10 cellular contexts compared by ENCODE assay signal in genomic region chr6:137261393-137262154, GRCh38. TPM values are rescaled to one million over a fixed set of nuclear protein-coding genes. Genes with fewer than 3 reads are reported as not detected.
DNase-seq lines count a peak whose midpoint lies in the region; ATAC-seq and FAIRE-seq lines count a peak whose summit lies in the region.
"Had no signal": no experiment of that assay in that cellular context is flagged by ENCODE, and none has a peak within 500 bp of the region (broad histone marks: within the 10 kb centered on the region; RNA-seq: fewer than 3 reads in every experiment).

No MANE protein-coding gene starts in this region.

- DNase-seq in LoVo (ENCODE audit: low spot score) = peak; percentile 35
- no peak for DNase-seq in small intestine
- no peak for DNase-seq in NCI-H146 (lab: John Stamatoyannopoulos, UW)
- DNase-seq in SKM-1 (lab: John Stamatoyannopoulos, UW; ENCODE audit: unreplicated experiment) = no peak
- no peak for DNase-seq in NCI-H1930 (lab: John Stamatoyannopoulos, UW)

- FAIRE-seq in small intestine (lab: Jason Lieb, UNC) = peak; percentile 86
- FAIRE-seq: TTC549 had no signal

- H3K36me3 ChIP-seq in small intestine (ENCODE audit: control insufficient read depth in 2 of 2, insufficient read depth in 2 of 2, low read length in 2 of 2) = no peaks in the 10 kb centered on the region

- H3K27ac ChIP-seq in small intestine (ENCODE audit: low read depth in 1 of 2, low read length in 1 of 2) = peak overlapping the region in 1 of 2 donors; percentile 59

- 58 to 71% (median 67%) methylated on average over 3 of the region's 3 CpGs for WGBS in small intestine, 3 donors

- H3K27me3 ChIP-seq in small intestine (ENCODE audit: control insufficient read depth in 2 of 2, insufficient read depth in 2 of 2, low read length in 2 of 2) = no peaks in the 10 kb centered on the region

- ATAC-seq in GM18867 (IDR thresholded peaks at IDR 0.05; ENCODE audit: unreplicated experiment) (peak; percentile 74), esophagus mucosa (peak; percentile 7), GM21360 (IDR thresholded peaks at IDR 0.05; ENCODE audit: unreplicated experiment) (no peak)
- ATAC-seq: HCT116 had no signal

- H3K4me3 ChIP-seq in small intestine (ENCODE audit: low read depth in 1 of 2, low read length in 2 of 2) = no peak overlapping the region

- H3K9me3 ChIP-seq in small intestine (ENCODE audit: control insufficient read depth, low read depth) = no peaks in the 10 kb centered on the region

- H3K4me1 ChIP-seq in small intestine (ENCODE audit: control insufficient read depth in 2 of 2, insufficient read depth in 1 of 2, low read depth in 1 of 2, low read length in 1 of 2) = peaks cover 2 to 8% of the 10 kb centered on the region in 2 donors

RNA-seq across cellular contexts. Expression of gene IFNGR1, which starts 42.4 kb away (rescaled TPM):
- total RNA-seq in esophagus mucosa = 53.5 TPM
- polyA plus RNA-seq in small intestine = 100 to 1,000 TPM in 1 of 3 donors, 10 to 100 TPM in 2; 78.1 to 100 (median 80.5) TPM
